ENCODE assay signal across 9 cellular contexts in the genomic region with DNA sequence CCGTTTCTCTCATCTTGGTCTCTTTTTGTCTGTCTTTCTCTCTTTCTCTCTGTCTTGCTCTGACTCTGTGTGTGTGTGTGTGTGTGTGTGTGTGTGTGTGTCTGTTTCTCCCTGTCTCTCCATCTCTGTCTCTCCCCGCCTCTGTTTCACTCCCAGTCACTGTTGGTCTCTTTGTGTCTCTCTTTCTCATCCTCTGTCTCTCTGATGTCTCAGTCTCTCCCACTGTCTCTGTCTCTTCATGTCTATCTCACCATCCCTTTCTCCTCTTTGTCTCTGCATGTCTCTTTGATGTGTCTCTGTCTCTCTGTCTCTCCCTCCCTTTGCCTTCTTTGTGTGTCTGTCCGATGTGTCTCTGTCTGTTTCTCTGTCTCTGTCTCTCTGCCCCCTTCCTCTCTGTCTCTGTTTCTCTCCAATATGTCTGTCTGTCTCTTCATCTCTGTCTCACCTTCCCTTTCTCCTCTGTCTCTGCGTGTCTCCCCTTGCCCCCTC. TPM values are rescaled to one million over a fixed set of nuclear protein-coding genes. Genes with fewer than 3 reads are reported as not detected.
DNase-seq lines count a peak whose midpoint lies in the region; ATAC-seq and TF ChIP-seq lines count a peak whose summit lies in the region.
"Had no signal": no experiment of that assay in that cellular context is flagged by ENCODE, and none has a peak within 500 bp of the region (broad histone marks: within the 10 kb centered on the region; RNA-seq: fewer than 3 reads in every experiment).

No MANE protein-coding gene starts in this region.

- intact Hi-C loops in right cardiac atrium (cut with DNase I) (loop anchor here in 1 of 4 donors (10.0 kb wide), 1 partner anchor 56 kb away; no protein-coding TSS in a partner anchor), OCI-LY7 (cut with micrococcal nuclease; ENCODE audit: unreplicated experiment) (no loop called here)

- WGBS in H9 (ENCODE audit: extremely low coverage, insufficient read length, low lambda C conversion rate) = no CpG with 5 or more reads among the region's 4 CpGs
- 29% methylated on average over 4 of the region's 4 CpGs for WGBS in right cardiac atrium

- H2AFZ ChIP-seq in H9 (ENCODE audit: low read length) (no peak overlapping the region), OCI-LY7 (ENCODE audit: low read length) (no peak overlapping the region)

- peak overlapping the region in 1 of 2 experiments; percentile 77; a peak in 3 of 5 replicates for H3K4me3 Mint-ChIP-seq in H9
- H3K4me3 Mint-ChIP-seq in activated CD8-positive, alpha-beta T cell treated with anti-CD3 and anti-CD28 coated beads, Interleukin-2, amount 10 ng/mL, durations not matched to agents 7 days and 5 days = no peak overlapping the region
- H3K4me3 Mint-ChIP-seq in stimulated activated naive CD8-positive, alpha-beta T cell treated with anti-CD3 and anti-CD28 coated beads, Interleukin-15, amount 100 ng/mL, for 72 hours = peak overlapping the region; percentile 36 to 74

- POLR2A ChIA-PET in activated CD8-positive, alpha-beta T cell treated with anti-CD3 and anti-CD28 coated beads, Interleukin-2, amount 10 ng/mL, durations not matched to agents 7 days and 5 days (lab: Charles Lee) = no interaction called here
- POLR2A ChIA-PET in OCI-LY7 (lab: Charles Lee) = no interaction called here

- H3T11ph ChIP-seq in H9 (ENCODE audit: low read length) = no peak overlapping the region

- H3K79me2 ChIP-seq in H9 (ENCODE audit: insufficient read depth, low read length) (no peaks in the 10 kb centered on the region), OCI-LY7 (ENCODE audit: insufficient read depth, low read depth, low read length) (no peaks in the 10 kb centered on the region)

- no peak overlapping the region for H3K27ac ChIP-seq in H9 (ENCODE audit: insufficient read length, low read depth, low read length)
- H3K27ac ChIP-seq in right cardiac atrium (ENCODE audit: low read length) = peak overlapping the region; percentile 93
- no peak overlapping the region for H3K27ac ChIP-seq in OCI-LY7 (ENCODE audit: low read depth, low read length, poor library complexity, severe bottlenecking)

- H4K8ac ChIP-seq in H9 (replicated peaks; ENCODE audit: insufficient read length, low read depth, low read length) = no peak overlapping the region

- no peak overlapping the region for H3K27ac Mint-ChIP-seq in H9
- H3K27ac Mint-ChIP-seq in activated CD8-positive, alpha-beta T cell treated with anti-CD3 and anti-CD28 coated beads, Interleukin-2, amount 10 ng/mL, durations not matched to agents 7 days and 5 days = peak overlapping the region; percentile 0
- H3K27ac Mint-ChIP-seq in stimulated activated naive CD8-positive, alpha-beta T cell treated with anti-CD3 and anti-CD28 coated beads, Interleukin-15, amount 100 ng/mL, for 72 hours = peak overlapping the region in 1 of 2 donors; percentile 29

- H3K36me3 ChIP-seq in OCI-LY7 (ENCODE audit: insufficient read depth, low read length) = no peaks in the 10 kb centered on the region

- H3K79me1 ChIP-seq in H9 (ENCODE audit: insufficient read depth, low read depth, low read length, poor library complexity, severe bottlenecking) = no peaks in the 10 kb centered on the region

- no peak overlapping the region for H3K4ac ChIP-seq in H9 (ENCODE audit: low read depth, low read length)

- peaks cover 99% of the 10 kb centered on the region for H3K27me3 Mint-ChIP-seq in H9 (ENCODE audit: low read depth)
- peaks cover 18% of the 10 kb centered on the region for H3K27me3 Mint-ChIP-seq in activated CD8-positive, alpha-beta T cell treated with anti-CD3 and anti-CD28 coated beads, Interleukin-2, amount 10 ng/mL, durations not matched to agents 7 days and 5 days (ENCODE audit: low read depth)
- H3K27me3 Mint-ChIP-seq in stimulated activated naive CD8-positive, alpha-beta T cell treated with anti-CD3 and anti-CD28 coated beads, Interleukin-15, amount 100 ng/mL, for 72 hours = no peaks in the 10 kb centered on the region

- BruUV-seq in OCI-LY7 (replicated peaks; lab: Mats Ljungman, UMichigan) = no TSS peak

- H3K27me3 ChIP-seq in H9 (ENCODE audit: insufficient read depth, low read length) (peaks cover 74% of the 10 kb centered on the region), right cardiac atrium (ENCODE audit: control insufficient read depth, insufficient read depth) (no peaks in the 10 kb centered on the region)

- H3K4me2 ChIP-seq in H9 (ENCODE audit: insufficient read depth, insufficient read length, low read length) (peak overlapping the region; percentile 38), OCI-LY7 (ENCODE audit: low read length) (no peak overlapping the region)

- H3K56ac ChIP-seq in H9 (ENCODE audit: insufficient read length, low read depth, low read length) = no peak overlapping the region

- ATAC-seq in activated CD8-positive, alpha-beta T cell treated with anti-CD3 and anti-CD28 coated beads, Interleukin-2, amount 10 ng/mL, durations not matched to agents 7 days and 5 days = no peak
- ATAC-seq in right cardiac atrium (no peak), HG03378 (IDR thresholded peaks at IDR 0.05; ENCODE audit: unreplicated experiment) (no peak)
- no peak for ATAC-seq in stimulated activated naive CD8-positive, alpha-beta T cell treated with anti-CD3 and anti-CD28 coated beads, Interleukin-15, amount 100 ng/mL, for 72 hours

- H3K9me3 ChIP-seq in H9 (ENCODE audit: control insufficient read depth, low read depth, low read length) = no peaks in the 10 kb centered on the region
- no peaks in the 10 kb centered on the region for H3K9me3 ChIP-seq in right cardiac atrium (ENCODE audit: control insufficient read depth, low read length)
- no peaks in the 10 kb centered on the region for H3K9me3 ChIP-seq in OCI-LY7 (ENCODE audit: low read length)

- H3K4me3 ChIP-seq in right cardiac atrium (ENCODE audit: low read length) = peak overlapping the region; percentile 95
- H3K4me3 ChIP-seq in OCI-LY7 (ENCODE audit: low read depth, low read length, poor library complexity, severe bottlenecking) = no peak overlapping the region

- no peak overlapping the region for H4K91ac ChIP-seq in H9 (ENCODE audit: insufficient read length, low read depth, low read length)

- no peaks in the 10 kb centered on the region; a peak in 1 of 7 replicates for H3K36me3 Mint-ChIP-seq in H9 (ENCODE audit: insufficient read depth in 1 of 3, low read depth in 3 of 3)
- no peaks in the 10 kb centered on the region for H3K36me3 Mint-ChIP-seq in activated CD8-positive, alpha-beta T cell treated with anti-CD3 and anti-CD28 coated beads, Interleukin-2, amount 10 ng/mL, durations not matched to agents 7 days and 5 days (ENCODE audit: low read depth)

- H3K4me1 Mint-ChIP-seq in H9 = peaks cover 6 to 44% of the 10 kb centered on the region in 2 experiments
- peaks cover 25% of the 10 kb centered on the region for H3K4me1 Mint-ChIP-seq in activated CD8-positive, alpha-beta T cell treated with anti-CD3 and anti-CD28 coated beads, Interleukin-2, amount 10 ng/mL, durations not matched to agents 7 days and 5 days (ENCODE audit: low read depth)
- peaks cover 49% of the 10 kb centered on the region for H3K4me1 Mint-ChIP-seq in stimulated activated naive CD8-positive, alpha-beta T cell treated with anti-CD3 and anti-CD28 coated beads, Interleukin-15, amount 100 ng/mL, for 72 hours

- no peak overlapping the region for H2BK5ac ChIP-seq in H9 (ENCODE audit: insufficient read length, low read length)

- no peak overlapping the region for H2BK15ac ChIP-seq in H9 (ENCODE audit: low read depth, low read length)

- H2BK20ac ChIP-seq in H9 (ENCODE audit: low read depth, low read length, poor library complexity, severe bottlenecking) = no peak overlapping the region

- H3K14ac ChIP-seq in H9 (ENCODE audit: insufficient read depth, low read length) = no peak overlapping the region

- H3K18ac ChIP-seq in H9 (ENCODE audit: insufficient read length, low read depth, low read length) = no peak overlapping the region

- no peak overlapping the region for H2BK120ac ChIP-seq in H9 (ENCODE audit: low read depth, low read length, poor library complexity, severe bottlenecking)

- TF ChIP-seq CTCF in H9 (conservative IDR thresholded peaks at IDR 0.05) = no peak
- no peak for TF ChIP-seq CTCF in OCI-LY7 (conservative IDR thresholded peaks at IDR 0.05; ENCODE audit: low read length)

- H3K9me3 Mint-ChIP-seq in H9 = peaks cover 0 to 4% of the 10 kb centered on the region in 2 experiments; a peak in 1 of 5 replicates
- no peaks in the 10 kb centered on the region for H3K9me3 Mint-ChIP-seq in activated CD8-positive, alpha-beta T cell treated with anti-CD3 and anti-CD28 coated beads, Interleukin-2, amount 10 ng/mL, durations not matched to agents 7 days and 5 days (ENCODE audit: insufficient read depth)
- no peaks in the 10 kb centered on the region for H3K9me3 Mint-ChIP-seq in stimulated activated naive CD8-positive, alpha-beta T cell treated with anti-CD3 and anti-CD28 coated beads, Interleukin-15, amount 100 ng/mL, for 72 hours

- H4K5ac ChIP-seq in H9 (ENCODE audit: insufficient read length, low read depth, low read length) = no peak overlapping the region

- H3K9ac ChIP-seq in H9 (ENCODE audit: extremely low read depth, insufficient read length, low read length) = no peak overlapping the region

- no peaks in the 10 kb centered on the region for H3K4me1 ChIP-seq in H9 (ENCODE audit: insufficient read depth, low read length)
- H3K4me1 ChIP-seq in right cardiac atrium (ENCODE audit: control insufficient read depth, insufficient read depth, low read length) = peaks cover 2% of the 10 kb centered on the region
- H3K4me1 ChIP-seq in OCI-LY7 (ENCODE audit: insufficient read depth, low read length, poor library complexity, severe bottlenecking) = no peaks in the 10 kb centered on the region

- no peak overlapping the region for H3K23ac ChIP-seq in H9 (ENCODE audit: insufficient read length, low read depth, low read length)

- DNase-seq in H9 (no peak), right cardiac atrium (no peak), NAMALWA (ENCODE audit: low spot score) (no peak), OCI-LY7 (ENCODE audit: low spot score) (no peak), C1 segment of cervical spinal cord (lab: John Stamatoyannopoulos, UW) (no peak)
- DNase-seq in activated CD8-positive, alpha-beta T cell treated with anti-CD3 and anti-CD28 coated beads, Interleukin-2, amount 10 ng/mL, durations not matched to agents 7 days and 5 days = no peak
- no peak for DNase-seq in stimulated activated naive CD8-positive, alpha-beta T cell treated with anti-CD3 and anti-CD28 coated beads, Interleukin-15, amount 100 ng/mL, for 72 hours
- DNase-seq: activated CD8-positive, alpha-beta memory T cell treated with anti-CD3 and anti-CD28 coated beads, Interleukin-2, amount 50 U/mL, for 4 hours had no signal

- no peaks in the 10 kb centered on the region for H3K9me2 ChIP-seq in OCI-LY7 (ENCODE audit: insufficient read depth, low read length)

- H4K20me1 ChIP-seq in H9 (ENCODE audit: control insufficient read depth, insufficient read depth, insufficient read length) (no peaks in the 10 kb centered on the region), OCI-LY7 (ENCODE audit: insufficient read depth, low read length) (no peaks in the 10 kb centered on the region)

- H3K23me2 ChIP-seq in H9 (ENCODE audit: insufficient read length, low read depth, low read length, poor library complexity, severe bottlenecking) = peaks cover 10% of the 10 kb centered on the region

- no peak overlapping the region for H2AK5ac ChIP-seq in H9 (ENCODE audit: insufficient read length, low read length)

- CTCF ChIA-PET in activated CD8-positive, alpha-beta T cell treated with anti-CD3 and anti-CD28 coated beads, Interleukin-2, amount 10 ng/mL, durations not matched to agents 7 days and 5 days (lab: Charles Lee) = no interaction called here
- CTCF ChIA-PET in OCI-LY7 (lab: Charles Lee; ENCODE audit: unreplicated experiment) = no interaction called here

- no peak overlapping the region for H2BK12ac ChIP-seq in H9 (ENCODE audit: insufficient read length, low read depth, low read length)

RNA-seq across cellular contexts. Expression of a gene that starts 2.5 kb away (rescaled TPM):
- total RNA-seq in H9 (2021) (5.6 and 8.0 TPM in 2 replicates), right cardiac atrium (100 to 1,000 TPM; 175 to 223 (median 188) TPM), OCI-LY7 (2022) (1.5 and 1.8 TPM in 2 replicates)
- total RNA-seq in activated CD8-positive, alpha-beta T cell treated with anti-CD3 and anti-CD28 coated beads, Interleukin-2, amount 10 ng/mL, durations not matched to agents 7 days and 5 days = 10 to 100 TPM; 13.4 to 14.0 TPM
- 186 TPM for polyA plus RNA-seq in right cardiac atrium
- 1.0 and 1.7 TPM in 2 replicates for total RNA-seq in OCI-LY7 (2014; rRNA removed; shearing (Covaris generic))

Comparison
In these comparisons a context has a peak if more than half of its experiments do, and no peak if none do; other contexts are left out.
1. RNA of a gene that starts 2.5 kb away (total RNA-seq): 175 to 223 TPM in right cardiac atrium; 13.4 to 14.0 TPM in activated CD8-positive, alpha-beta T cell treated with anti-CD3 and anti-CD28 coated beads, Interleukin-2, amount 10 ng/mL, durations not matched to agents 7 days and 5 days, 5.6 to 8.0 TPM in H9 and 1.0 to 1.8 TPM in OCI-LY7; every median in the first group is over 10 times any median in the second.